In the genomic region with DNA sequence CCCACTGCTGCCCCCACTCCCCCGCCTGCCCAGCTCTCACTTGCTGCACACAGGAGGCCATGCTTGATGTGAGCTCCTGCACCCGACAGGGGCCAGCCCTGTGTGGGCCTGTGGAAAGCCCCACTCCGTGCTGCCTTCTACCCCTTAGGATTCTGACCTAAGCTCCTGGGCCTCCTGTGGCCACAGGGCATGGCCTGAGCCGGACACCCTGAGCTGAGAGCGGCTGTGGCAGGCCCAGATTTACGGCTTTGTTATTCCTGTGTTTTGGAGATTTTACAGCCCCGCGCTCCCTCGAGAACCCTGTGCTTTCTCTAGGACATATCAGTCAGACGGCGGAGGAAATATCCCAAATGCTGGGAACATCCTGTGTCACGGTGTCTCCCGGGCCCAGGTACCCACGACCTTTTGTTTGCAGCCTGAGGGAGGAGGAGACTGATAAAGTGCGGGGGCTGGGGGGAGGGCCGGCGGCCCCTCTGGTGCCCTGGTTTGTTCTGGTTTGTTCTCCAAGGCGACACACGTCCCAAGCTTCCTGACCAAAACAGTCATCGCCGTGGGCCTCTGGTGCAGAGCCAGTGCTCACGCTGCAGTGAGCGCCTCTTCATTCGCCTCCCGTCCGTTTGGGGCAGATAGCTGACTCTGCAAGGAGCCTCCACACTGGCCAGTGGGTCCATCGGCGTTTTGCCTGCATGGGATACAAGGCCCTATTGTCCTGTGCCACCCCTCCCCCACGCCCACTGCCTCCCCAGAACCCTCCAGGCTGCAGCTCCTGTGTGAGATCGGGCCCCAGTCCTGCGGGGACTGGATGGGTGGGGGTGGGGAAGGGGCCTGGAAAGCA, we compare ENCODE assay signal across 20 cellular contexts.
DNase-seq lines count a peak whose midpoint lies in the region; ATAC-seq and TF ChIP-seq lines count a peak whose summit lies in the region.
"Had no signal": no experiment of that assay in that cellular context is flagged by ENCODE, and none has a peak within 500 bp of the region (broad histone marks: within the 10 kb centered on the region; RNA-seq: fewer than 3 reads in every experiment).

No MANE protein-coding gene starts in this region.

- CTCF ChIA-PET in WTC11 (lab: Charles Lee) = interaction anchor here (0.7 to 1.7 kb wide), 2 partner anchors 32 to 99 kb away, joined by 4 to 5 read pairs; no protein-coding TSS in a partner anchor

- H3K4me3 ChIP-seq in ACC112 (ENCODE audit: low read depth, low read length) (no peak overlapping the region), osteoblast (ENCODE audit: insufficient read depth, low read length) (no peak overlapping the region)
- H3K4me3 ChIP-seq: BLaER1 treated with 17β-estradiol and CSF1 and Interleukin-3, amounts not matched to agents 10 nM and 100 nM; colonic mucosa; prostate gland; tibial nerve had no signal

- 0 out of 2 replicates have a peak, but pooled peaks cover 6% of the 10 kb centered on the region for H3K4me1 Mint-ChIP-seq in WTC11

- H3K27ac ChIP-seq in ACC112 (ENCODE audit: low read depth, low read length) (peak overlapping the region; percentile 99), osteoblast (ENCODE audit: low read depth, low read length) (no peak overlapping the region)
- H3K27ac ChIP-seq: colonic mucosa, HL-60, prostate gland, tibial nerve had no signal

- H3K36me3 Mint-ChIP-seq in WTC11 = peaks cover 4% of the 10 kb centered on the region; the same call in 1 of the 2 replicates

- H3K79me2 ChIP-seq in ACC112 (ENCODE audit: control insufficient read depth, insufficient read depth, low read length, unreplicated experiment) (peaks cover 4% of the 10 kb centered on the region), osteoblast (ENCODE audit: insufficient read depth, low read length) (no peaks in the 10 kb centered on the region)

- TF ChIP-seq CTCF in WTC11 (IDR thresholded peaks at IDR 0.05) (no peak), osteoblast (IDR thresholded peaks at IDR 0.05; ENCODE audit: extremely low read depth, low read depth, low read length) (no peak)

- POLR2A ChIA-PET in WTC11 (lab: Charles Lee) = interaction anchor here (0.7 kb wide), 1 partner anchor 25 kb away, joined by 5 read pairs; no protein-coding TSS in a partner anchor

- H3K9me3 ChIP-seq in osteoblast (ENCODE audit: low read depth, low read length) = no peaks in the 10 kb centered on the region
- H3K9me3 ChIP-seq: BLaER1 treated with 17β-estradiol and CSF1 and Interleukin-3, amounts not matched to agents 10 nM and 100 nM; colonic mucosa; prostate gland had no signal

- no peak overlapping the region for H2AFZ ChIP-seq in ACC112 (ENCODE audit: low read length, unreplicated experiment)
- peak overlapping the region; percentile 47 for H2AFZ ChIP-seq in osteoblast (ENCODE audit: low read length)

- ATAC-seq in WTC11 (peak; percentile 54), GM21619 (IDR thresholded peaks at IDR 0.05; ENCODE audit: unreplicated experiment) (no peak)
- ATAC-seq: left cardiac atrium; stimulated activated naive CD8-positive, alpha-beta T cell treated with anti-CD3 and anti-CD28 coated beads, Interleukin-15, amount 100 ng/mL, for 72 hours had no signal

- H3K27me3 ChIP-seq in ACC112 (ENCODE audit: insufficient read depth, low read length) (no peaks in the 10 kb centered on the region), osteoblast (ENCODE audit: insufficient read depth, low read length) (no peaks in the 10 kb centered on the region)
- H3K27me3 ChIP-seq: colonic mucosa had no signal

- H3K4me1 ChIP-seq in ACC112 (ENCODE audit: control insufficient read depth, insufficient read depth, low read length, unreplicated experiment) (peaks cover 34% of the 10 kb centered on the region), osteoblast (ENCODE audit: insufficient read depth, low read length) (peaks cover 28% of the 10 kb centered on the region)
- H3K4me1 ChIP-seq: colonic mucosa, prostate gland had no signal

- H3K36me3 ChIP-seq in ACC112 (ENCODE audit: insufficient read depth, low read length) (no peaks in the 10 kb centered on the region), osteoblast (ENCODE audit: insufficient read depth, low read length) (no peaks in the 10 kb centered on the region)
- H3K36me3 ChIP-seq: BLaER1 treated with 17β-estradiol and CSF1 and Interleukin-3, amounts not matched to agents 10 nM and 100 nM; colonic mucosa; prostate gland; tibial nerve had no signal

- no peak overlapping the region for H3K4me2 ChIP-seq in osteoblast (ENCODE audit: insufficient read depth, low read length)

- DNase-seq in WTC11 (ENCODE audit: low spot score) (peak; percentile 32), islet precursor cell (peak; percentile 96), osteoblast (ENCODE audit: insufficient read length, low spot score, missing footprints) (peak; percentile 55), NCI-H82 (lab: John Stamatoyannopoulos, UW) (no peak)
- no peak for DNase-seq in activated CD4-positive, alpha-beta T cell treated with anti-CD3 and anti-CD28 coated beads for 1 hour
- no peak for DNase-seq in stimulated activated CD4-positive, alpha-beta T cell treated with anti-CD3 and anti-CD28 coated beads, Interleukin-1b, Interleukin-23, amount 100 ng/mL, for 48 hours
- DNase-seq: activated CD4-positive, alpha-beta T cell treated with anti-CD3 and anti-CD28 coated beads, Interleukin-2, amount 50 U/mL, for 4 hours; activated gamma-delta T cell treated with Interleukin-2 at 50 U/mL for 16 hours; colonic mucosa; left cardiac atrium; NCI-H1417; NCI-H510A; stimulated activated CD4-positive, alpha-beta T cell treated with anti-CD3 and anti-CD28 coated beads, Interleukin-4, amount 100 ng/mL, for 4 hours; stimulated activated naive CD8-positive, alpha-beta T cell treated with anti-CD3 and anti-CD28 coated beads, Interleukin-15, amount 100 ng/mL, for 72 hours had no signal

- no peaks in the 10 kb centered on the region; the same call in 1 of the 2 replicates for H3K9me3 Mint-ChIP-seq in WTC11
- H3K9me3 Mint-ChIP-seq: stimulated activated naive CD8-positive, alpha-beta T cell treated with anti-CD3 and anti-CD28 coated beads, Interleukin-15, amount 100 ng/mL, for 72 hours had no signal

- H4K20me1 ChIP-seq in osteoblast (ENCODE audit: insufficient read depth, low read length) = no peaks in the 10 kb centered on the region
- H4K20me1 ChIP-seq: BLaER1 treated with 17β-estradiol and CSF1 and Interleukin-3, amounts not matched to agents 10 nM and 100 nM had no signal

- no peak overlapping the region for H3K4me3 Mint-ChIP-seq in WTC11
- H3K4me3 Mint-ChIP-seq: stimulated activated naive CD8-positive, alpha-beta T cell treated with anti-CD3 and anti-CD28 coated beads, Interleukin-15, amount 100 ng/mL, for 72 hours had no signal

- H3K27ac Mint-ChIP-seq in WTC11 = no peak overlapping the region
- H3K27ac Mint-ChIP-seq: stimulated activated naive CD8-positive, alpha-beta T cell treated with anti-CD3 and anti-CD28 coated beads, Interleukin-15, amount 100 ng/mL, for 72 hours had no signal

- H3K27me3 Mint-ChIP-seq in WTC11 (ENCODE audit: low read depth) = no peaks in the 10 kb centered on the region

TF ChIP-seq in WTC11, 78 proteins besides CTCF, POLR2A, EP300 and RAD21:
- TF ChIP-seq, protein P1, sequence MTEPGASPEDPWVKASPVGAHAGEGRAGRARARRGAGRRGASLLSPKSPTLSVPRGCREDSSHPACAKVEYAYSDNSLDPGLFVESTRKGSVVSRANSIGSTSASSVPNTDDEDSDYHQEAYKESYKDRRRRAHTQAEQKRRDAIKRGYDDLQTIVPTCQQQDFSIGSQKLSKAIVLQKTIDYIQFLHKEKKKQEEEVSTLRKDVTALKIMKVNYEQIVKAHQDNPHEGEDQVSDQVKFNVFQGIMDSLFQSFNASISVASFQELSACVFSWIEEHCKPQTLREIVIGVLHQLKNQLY (CRISPR knock-in tag; IDR thresholded peaks at IDR 0.05) = no peak
- TF ChIP-seq TEAD1 (CRISPR knock-in tag; IDR thresholded peaks at IDR 0.05) (no peak), SP1 (CRISPR knock-in tag; conservative IDR thresholded peaks at IDR 0.05) (no peak), AR (CRISPR knock-in tag; IDR thresholded peaks at IDR 0.05) (no peak), PRRX2 (CRISPR knock-in tag; IDR thresholded peaks at IDR 0.05) (no peak), E2F1 (CRISPR knock-in tag; IDR thresholded peaks at IDR 0.05) (no peak), CREM (CRISPR knock-in tag; IDR thresholded peaks at IDR 0.05) (no peak), SMAD4 (CRISPR knock-in tag; IDR thresholded peaks at IDR 0.05) (no peak), NFYB (CRISPR knock-in tag; conservative IDR thresholded peaks at IDR 0.05; ENCODE audit: low read depth) (no peak)
TF ChIP-seq in WTC11: peak in this region for 0.

Comparison
In these comparisons a context has a peak if more than half of its experiments do, and no peak if none do; other contexts are left out.
1. DNase-seq: peak in WTC11 (single experiment), islet precursor cell (single experiment) and osteoblast (single experiment); none in activated CD4-positive, alpha-beta T cell treated with anti-CD3 and anti-CD28 coated beads for 1 hour (single experiment), stimulated activated CD4-positive, alpha-beta T cell treated with anti-CD3 and anti-CD28 coated beads, Interleukin-1b, Interleukin-23, amount 100 ng/mL, for 48 hours (single experiment) and NCI-H82 (single experiment).